ENCODE assay signal across 8 cellular contexts in the genomic region with DNA sequence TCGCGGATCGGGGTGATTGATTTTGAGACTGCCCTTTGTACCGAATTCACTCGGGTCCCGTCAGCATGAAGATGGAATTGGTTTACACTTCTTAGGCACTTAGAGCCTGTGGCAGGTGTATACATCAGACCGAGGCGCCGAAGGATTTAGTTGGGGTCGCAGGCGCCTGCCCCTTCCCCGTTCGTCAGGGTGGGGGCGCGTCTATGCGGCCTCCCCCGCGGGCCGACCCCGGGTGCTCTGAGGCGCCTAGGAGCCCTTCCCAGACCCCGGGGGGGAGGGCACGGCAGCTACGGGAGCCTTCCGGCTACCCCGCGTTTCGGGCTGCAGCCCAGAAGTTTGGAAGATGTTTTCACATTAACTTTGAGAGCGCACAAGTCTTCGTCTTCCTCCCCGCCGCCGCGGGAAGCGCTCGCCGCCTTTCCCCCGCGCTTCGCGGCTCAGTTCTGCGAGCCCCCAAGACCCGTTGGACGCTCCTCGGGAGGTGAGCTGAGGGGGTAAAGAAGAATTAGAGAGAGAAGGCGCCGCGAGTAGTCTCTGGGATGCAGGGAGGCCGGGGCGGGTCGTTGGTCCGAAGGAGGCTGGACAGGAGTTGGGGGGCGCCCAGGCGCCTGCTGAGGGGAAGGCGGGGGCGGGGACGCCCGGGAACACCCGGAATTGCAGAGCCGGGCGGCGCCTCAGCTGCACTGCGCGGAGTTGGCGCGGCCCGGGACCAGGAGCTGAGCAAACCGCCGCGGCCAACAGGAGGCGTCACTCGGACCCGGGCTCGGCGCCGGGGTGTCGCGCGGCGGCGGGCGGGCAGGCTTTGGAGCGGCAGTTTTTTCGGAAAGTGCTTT. TPM values are rescaled to one million over a fixed set of nuclear protein-coding genes. Genes with fewer than 3 reads are reported as not detected.
A peak's percentile ranks its signal among the peaks of the same experiment; 100 is the strongest.
DNase-seq lines count a peak whose midpoint lies in the region; ATAC-seq, FAIRE-seq and TF ChIP-seq lines count a peak whose summit lies in the region.

No MANE protein-coding gene starts in this region.

- peak; percentile 29 for TF ChIP-seq CTCF in AG10803 (conservative IDR thresholded peaks at IDR 0.05; ENCODE audit: low read length)
- peak in 3 of 4 experiments; percentile 15 to 53 (median 35) for TF ChIP-seq CTCF in gastroesophageal sphincter (IDR thresholded peaks at IDR 0.05)
- TF ChIP-seq CTCF in tibial artery (IDR thresholded peaks at IDR 0.05), result peak; percentile 40 to 45

- H3K4me1 ChIP-seq in gastroesophageal sphincter, result peaks cover 3 to 45% (median 5%) of the 10 kb centered on the region in 3 donors
- peaks cover 8% of the 10 kb centered on the region for H3K4me1 ChIP-seq in neuron (ENCODE audit: insufficient read depth, low read length)
- peaks cover 0 to 40% (median 13%) of the 10 kb centered on the region in 4 donors for H3K4me1 ChIP-seq in tibial artery

- ATAC-seq in gastroesophageal sphincter (peak; percentile 17), GM19324 (IDR thresholded peaks at IDR 0.05; ENCODE audit: low FRiP score, unreplicated experiment) (no peak)

- no CpG with 5 or more reads among the region's 84 CpGs for WGBS in gastroesophageal sphincter (ENCODE audit: low coverage in 1 of 2), 2 donors

- peak overlapping the region; percentile 81 for H3K4me3 ChIP-seq in AG10803 (ENCODE audit: low read length)
- peak overlapping the region; percentile 80 to 84 for H3K4me3 ChIP-seq in gastroesophageal sphincter
- H3K4me3 ChIP-seq in neuron (ENCODE audit: low read length), result peak overlapping the region; percentile 83
- peak overlapping the region; percentile 87 to 95 for H3K4me3 ChIP-seq in tibial artery

- H3K36me3 ChIP-seq in gastroesophageal sphincter (peaks cover 0 to 23% of the 10 kb centered on the region in 2 donors), neuron (ENCODE audit: insufficient read depth, low read length) (peaks cover 10% of the 10 kb centered on the region), tibial artery (peaks cover 8 to 20% (median 14%) of the 10 kb centered on the region in 3 donors)

- peak in 1 of 2 donors; percentile 6 for TF ChIP-seq POLR2A in gastroesophageal sphincter (IDR thresholded peaks at IDR 0.05)

- peak overlapping the region; percentile 88 to 97 (median 95) for H3K27ac ChIP-seq in gastroesophageal sphincter
- H3K27ac ChIP-seq in tibial artery, result peak overlapping the region; percentile 95 to 98

- H3K9me3 ChIP-seq in gastroesophageal sphincter (no peaks in the 10 kb centered on the region), neuron (ENCODE audit: low read length) (no peaks in the 10 kb centered on the region), tibial artery (no peaks in the 10 kb centered on the region)

- peak overlapping the region; percentile 87 for H2AFZ ChIP-seq in neuron (ENCODE audit: low read depth, low read length)

- DNase-seq in AG10803 (ENCODE audit: low read depth) (no peak), H4 (ENCODE audit: low spot score) (peak; percentile 18), RCC 7860 (ENCODE audit: low spot score) (peak; percentile 32), tibial artery (peak; percentile 72 to 81)
- DNase-seq in activated naive CD4-positive, alpha-beta T cell treated with Interleukin-2 at 50 U/mL for 16 hours, result peak; percentile 43

- no peaks in the 10 kb centered on the region for H3K27me3 ChIP-seq in gastroesophageal sphincter
- no peaks in the 10 kb centered on the region for H3K27me3 ChIP-seq in neuron (ENCODE audit: insufficient read depth, low read length)
- H3K27me3 ChIP-seq in tibial artery, result no peaks in the 10 kb centered on the region

- no peak for FAIRE-seq in RCC 7860 (lab: Jason Lieb, UNC)

- no peak for TF ChIP-seq EP300 in gastroesophageal sphincter (IDR thresholded peaks at IDR 0.05)

- intact Hi-C loops in tibial artery (cut with DNase I; ENCODE audit: low total_unique reads), result loop anchor here (2.0 to 10.0 kb wide), 5 partner anchors 120 to 520 kb away; a partner anchor contains a TSS

RNA-seq across cellular contexts. Expression of a gene that starts 0.7 kb away (rescaled TPM):
- 43.2 and 45.4 TPM in 2 replicates for total RNA-seq in H4 (2014; rRNA removed; shearing (Covaris generic))
- 100 to 1,000 TPM in 1 of 4 donors, 10 to 100 TPM in 3; 49.8 to 144 (median 72.6) TPM for total RNA-seq in gastroesophageal sphincter
